ENCODE assay signal across 9 cellular contexts in genomic region chr16:67663151-67663876, GRCh38. TPM values are rescaled to one million over a fixed set of nuclear protein-coding genes. Genes with fewer than 3 reads are reported as not detected.
DNase-seq lines count a peak whose midpoint lies in the region; ATAC-seq and TF ChIP-seq lines count a peak whose summit lies in the region.
"Had no signal": no experiment of that assay in that cellular context is flagged by ENCODE, and none has a peak within 500 bp of the region (broad histone marks: within the 10 kb centered on the region; RNA-seq: fewer than 3 reads in every experiment).

No MANE protein-coding gene starts in this region.

- H3K36me3 ChIP-seq in PC-3 (ENCODE audit: low read depth, low read length) (no peaks in the 10 kb centered on the region), endodermal cell (ENCODE audit: control insufficient read depth, insufficient read depth, low read length) (peaks cover 17% of the 10 kb centered on the region)

- BruUV-seq in Calu3 (replicated peaks; lab: Mats Ljungman, UMichigan) (no TSS peak), PC-3 (replicated peaks; lab: Mats Ljungman, UMichigan) (no TSS peak)

- H2AFZ ChIP-seq in PC-3 (ENCODE audit: low read length), result no peak overlapping the region

- 80 to 82% methylated on average over 15 to 25 of the region's 25 CpGs for whole genome bisulfite sequencing in endodermal cell (ENCODE audit: insufficient coverage in 1 of 2, insufficient read length in 1 of 2), 2 experiments

- H3K27ac ChIP-seq in 22Rv1 (peak overlapping the region; percentile 93; the same call in 1 of the 2 replicates), PC-3 (ENCODE audit: low read length) (no peak overlapping the region), endodermal cell (ENCODE audit: low read depth, low read length) (no peak overlapping the region)

- H3K27ac Mint-ChIP-seq in Calu3 (ENCODE audit: unreplicated experiment) (no peak overlapping the region), endodermal cell (no peak overlapping the region), mesothelial cell of epicardium (no peak overlapping the region)

- H3K4me3 Mint-ChIP-seq in Calu3 (ENCODE audit: low read depth, unreplicated experiment) (no peak overlapping the region), endodermal cell (no peak overlapping the region), mesothelial cell of epicardium (no peak overlapping the region)
- H3K4me3 Mint-ChIP-seq: T-helper 17 cell had no signal

- no peaks in the 10 kb centered on the region for H3K9me2 ChIP-seq in PC-3 (replicated peaks; ENCODE audit: low read length)

- ATAC-seq in PC-3, result no peak
- ATAC-seq in GM18520 (IDR thresholded peaks at IDR 0.05; ENCODE audit: unreplicated experiment), result no peak
- no peak for ATAC-seq in HG03432 (IDR thresholded peaks at IDR 0.05; ENCODE audit: unreplicated experiment)
- ATAC-seq: T-helper 17 cell had no signal

- TF ChIP-seq CTCF in 22Rv1 (IDR thresholded peaks at IDR 0.05) (peak; percentile 43), Calu3 (IDR thresholded peaks at IDR 0.05; ENCODE audit: unreplicated experiment) (no peak), PC-3 (conservative IDR thresholded peaks at IDR 0.05; ENCODE audit: low read depth, low read length) (peak; percentile 44; the same call in 1 of the 2 replicates), endodermal cell (conservative IDR thresholded peaks at IDR 0.05) (peak; percentile 69), mesothelial cell of epicardium (IDR thresholded peaks at IDR 0.05; ENCODE audit: unreplicated experiment) (no peak)

- H4K20me1 ChIP-seq in PC-3 (ENCODE audit: low read length), result no peaks in the 10 kb centered on the region

- peak; percentile 50 for DNase-seq in Calu3
- DNase-seq in PC-3, result no peak
- peak; percentile 89 for DNase-seq in endodermal cell
- no peak for DNase-seq in NCI-H1105 treated with DMSO at 0.1 percent for 48 hours (lab: John Stamatoyannopoulos, UW)
- DNase-seq in mesothelial cell of epicardium (ENCODE audit: low spot score in 2 of 2, unreplicated experiment in 2 of 2), result no peak
- DNase-seq: T-helper 17 cell had no signal

- POLR2A ChIA-PET in PC-3 (lab: Charles Lee; ENCODE audit: unreplicated experiment), result no interaction called here

- H3K9me3 ChIP-seq in PC-3 (ENCODE audit: low read length), result no peaks in the 10 kb centered on the region
- no peaks in the 10 kb centered on the region for H3K9me3 ChIP-seq in endodermal cell (ENCODE audit: control insufficient read depth, low read length)

- H3K79me2 ChIP-seq in PC-3 (ENCODE audit: low read length), result peaks cover 11% of the 10 kb centered on the region

- H3K36me3 Mint-ChIP-seq in Calu3 (ENCODE audit: insufficient read depth, unreplicated experiment) (peaks cover 75% of the 10 kb centered on the region), endodermal cell (ENCODE audit: low read depth) (peaks cover 13% of the 10 kb centered on the region), mesothelial cell of epicardium (peaks cover 2% of the 10 kb centered on the region)

- H3K4me1 ChIP-seq in PC-3 (ENCODE audit: insufficient read depth, low read length) (peaks cover 6% of the 10 kb centered on the region; the same call in 1 of the 2 replicates), endodermal cell (ENCODE audit: control insufficient read depth, insufficient read depth, low read length) (peaks cover 8% of the 10 kb centered on the region)

- no peak overlapping the region for H3K4me2 ChIP-seq in PC-3 (ENCODE audit: low read length)

- peaks cover 3% of the 10 kb centered on the region for H3F3A ChIP-seq in PC-3 (ENCODE audit: low read length, unreplicated experiment)

- H3K9ac ChIP-seq in PC-3 (ENCODE audit: low read length) (no peak overlapping the region), endodermal cell (ENCODE audit: extremely low read depth, low read length, poor library complexity, severe bottlenecking) (no peak overlapping the region)

- H3K27me3 Mint-ChIP-seq in Calu3 (ENCODE audit: unreplicated experiment) (no peaks in the 10 kb centered on the region), endodermal cell (ENCODE audit: insufficient read depth) (peaks cover 6% of the 10 kb centered on the region), mesothelial cell of epicardium (ENCODE audit: low read depth) (no peaks in the 10 kb centered on the region)
- H3K27me3 Mint-ChIP-seq: T-helper 17 cell had no signal

- H3K27me3 ChIP-seq in PC-3 (ENCODE audit: low read length) (no peaks in the 10 kb centered on the region), endodermal cell (ENCODE audit: control insufficient read depth, insufficient read depth, low read length, poor library complexity, severe bottlenecking) (no peaks in the 10 kb centered on the region)

- CTCF ChIA-PET in Calu3 (lab: Charles Lee), result interaction anchor here (0.6 to 2.1 kb wide), 3 partner anchors 9 to 396 kb away, joined by 3 to 7 read pairs (median 4); no protein-coding TSS in a partner anchor
- CTCF ChIA-PET in PC-3 (lab: Charles Lee), result no interaction called here

- H3K4me1 Mint-ChIP-seq in Calu3 (ENCODE audit: low read depth, unreplicated experiment) (no peaks in the 10 kb centered on the region), endodermal cell (peaks cover 9% of the 10 kb centered on the region), mesothelial cell of epicardium (peaks cover 20% of the 10 kb centered on the region)

- H3K4me3 ChIP-seq in PC-3 (ENCODE audit: low read length) (no peak overlapping the region), endodermal cell (ENCODE audit: low read length) (no peak overlapping the region)

- intact Hi-C loops in Calu3 (cut with micrococcal nuclease; ENCODE audit: unreplicated experiment), result no loop called here
- intact Hi-C loops in PC-3 (cut with micrococcal nuclease), result no loop called here

- H3K9me3 Mint-ChIP-seq in Calu3 (ENCODE audit: low read depth, unreplicated experiment) (no peaks in the 10 kb centered on the region), endodermal cell (no peaks in the 10 kb centered on the region), mesothelial cell of epicardium (no peaks in the 10 kb centered on the region)

RNA-seq across cellular contexts. Expression of gene PARD6A, which starts 2.6 kb away (rescaled TPM):
- 9.5 and 12.3 TPM in 2 replicates for total RNA-seq in Calu3 (2022)
- 15.1 and 16.4 TPM in 2 replicates for total RNA-seq in PC-3 (2014; rRNA removed)
- total RNA-seq in endodermal cell, result 1 to 10 TPM; 2.6 to 3.7 TPM
- polyA plus RNA-seq in endodermal cell (2013, experiment 1 of 2), result 5.8 TPM
- polyA plus RNA-seq in endodermal cell (2013, experiment 2 of 2), result 6.2 TPM
- 1.9 to 2.2 TPM (median 1.9 TPM) in 3 replicates for total RNA-seq in mesothelial cell of epicardium

RNA-seq across cellular contexts. Expression of gene ENKD1, which starts 3.2 kb away (rescaled TPM):
- 22.6 and 23.0 TPM in 2 replicates for total RNA-seq in Calu3 (2022)
- 12.0 and 19.4 TPM in 2 replicates for total RNA-seq in PC-3 (2014; rRNA removed)
- total RNA-seq in endodermal cell, result 10 to 100 TPM; 19.0 to 21.2 TPM
- 24.5 TPM for polyA plus RNA-seq in endodermal cell (2013, experiment 1 of 2)
- polyA plus RNA-seq in endodermal cell (2013, experiment 2 of 2), result 20.7 TPM
- total RNA-seq in mesothelial cell of epicardium, result 11.7 to 13.0 TPM (median 12.8 TPM) in 3 replicates

RNA-seq across cellular contexts. Expression of gene ACD, which starts 3.3 kb away (rescaled TPM):
- total RNA-seq in Calu3 (2022) (44.0 and 49.9 TPM in 2 replicates), PC-3 (2014; rRNA removed) (26.3 and 31.7 TPM in 2 replicates), endodermal cell (10 to 100 TPM; 39.3 to 41.5 TPM), mesothelial cell of epicardium (24.5 to 27.9 TPM (median 25.8 TPM) in 3 replicates)
- 35.5 TPM for polyA plus RNA-seq in endodermal cell (2013, experiment 1 of 2)
- 27.6 TPM for polyA plus RNA-seq in endodermal cell (2013, experiment 2 of 2)

RNA-seq across cellular contexts. Expression of gene C16orf86, which starts 3.3 kb away (rescaled TPM):
- total RNA-seq in Calu3 (2022), result 0.66 and 0.68 TPM in 2 replicates
- total RNA-seq in PC-3 (2014; rRNA removed), result not detected in 2 replicates
- 1 to 10 TPM; 3.6 to 4.7 TPM for total RNA-seq in endodermal cell
- polyA plus RNA-seq in endodermal cell (2013, experiment 1 of 2), result 3.4 TPM
- polyA plus RNA-seq in endodermal cell (2013, experiment 2 of 2), result 2.1 TPM
- total RNA-seq in mesothelial cell of epicardium, result 1.2 to 2.0 TPM (median 1.8 TPM) in 3 replicates

RNA-seq across cellular contexts. Expression of gene CARMIL2, which starts 18.4 kb away (rescaled TPM):
- 4.4 and 4.9 TPM in 2 replicates for total RNA-seq in Calu3 (2022)
- total RNA-seq in PC-3 (2014; rRNA removed), result 0.33 and 0.40 TPM in 2 replicates
- 10 to 100 TPM; 13.6 to 19.8 TPM for total RNA-seq in endodermal cell
- 6.9 TPM for polyA plus RNA-seq in endodermal cell (2013, experiment 1 of 2)
- polyA plus RNA-seq in endodermal cell (2013, experiment 2 of 2), result 3.4 TPM
- 6.7 to 10.2 TPM (median 8.0 TPM) in 3 replicates for total RNA-seq in mesothelial cell of epicardium

Comparison
In these comparisons a context has a peak if more than half of its experiments do, and no peak if none do; other contexts are left out.
1. CTCF ChIP-seq: peak in 22Rv1 (single experiment), PC-3 (single experiment) and endodermal cell (single experiment); none in Calu3 (single experiment) and mesothelial cell of epicardium (single experiment).
2. DNase-seq: peak in Calu3 (single experiment) and endodermal cell (single experiment); none in PC-3 (single experiment), NCI-H1105 treated with DMSO at 0.1 percent for 48 hours (single experiment) and mesothelial cell of epicardium (0 of 2).